Comparison of ENCODE assay signal across 8 cellular contexts in genomic region chr6:37695857-37696219, GRCh38. TPM values are rescaled to one million over a fixed set of nuclear protein-coding genes. Genes with fewer than 3 reads are reported as not detected.
DNase-seq lines count a peak whose midpoint lies in the region; ATAC-seq and TF ChIP-seq lines count a peak whose summit lies in the region.

No MANE protein-coding gene starts in this region.

- no peak overlapping the region for H2BK12ac ChIP-seq in mesenchymal stem cell (ENCODE audit: low read length in 2 of 2)

- H3K18ac ChIP-seq in mesenchymal stem cell (ENCODE audit: low read depth in 1 of 2, low read length in 2 of 2): no peak overlapping the region

- no peak overlapping the region for H4K91ac ChIP-seq in mesenchymal stem cell (ENCODE audit: low read length)

- in situ Hi-C loops in astrocyte of the cerebellum (cut with HindIII; ENCODE audit: low sequenced_read_pairs): no loop called here

- no peak overlapping the region for H2BK15ac ChIP-seq in mesenchymal stem cell (ENCODE audit: low read depth, poor library complexity, severe bottlenecking)

- peak overlapping the region in 1 of 2 experiments; percentile 72 for H3K14ac ChIP-seq in mesenchymal stem cell (ENCODE audit: low read length in 2 of 2)

- peak overlapping the region in 1 of 2 experiments; percentile 96 for H3K23ac ChIP-seq in mesenchymal stem cell (ENCODE audit: low read length in 2 of 2)

- H3K9me3 ChIP-seq in heart left ventricle (no peaks in the 10 kb centered on the region), mesenchymal stem cell (ENCODE audit: control insufficient read depth, low read length) (no peaks in the 10 kb centered on the region), upper lobe of left lung (no peaks in the 10 kb centered on the region)

- no peak overlapping the region for H2AK5ac ChIP-seq in mesenchymal stem cell (ENCODE audit: low read length, severe bottlenecking)

- intact Hi-C loops in heart left ventricle (cut with DNase I) (loop anchor here in 6 of 10 donors (10.0 kb wide), 4 partner anchors 131 to 799 kb away; no protein-coding TSS in a partner anchor), left ventricle myocardium superior (cut with micrococcal nuclease) (loop anchor here (10.0 kb wide), 1 partner anchor 371 kb away; no protein-coding TSS in a partner anchor), left colon (cut with DNase I, micrococcal nuclease) (no loop called here)

- H3K4me3 ChIP-seq in heart left ventricle (peak overlapping the region; percentile 59 to 84 (median 70)), astrocyte of the cerebellum (ENCODE audit: low read depth, low read length) (peak overlapping the region; percentile 62), mesenchymal stem cell (ENCODE audit: insufficient read depth in 1 of 2, low read depth in 1 of 2, low read length in 2 of 2) (peak overlapping the region; percentile 67 to 87), upper lobe of left lung (peak overlapping the region in 3 of 4 donors; percentile 64 to 73 (median 72))

- no peak for TF ChIP-seq CTCF in heart left ventricle (IDR thresholded peaks at IDR 0.05)
- TF ChIP-seq CTCF in astrocyte of the cerebellum (IDR thresholded peaks at IDR 0.05; ENCODE audit: low read depth, low read length, missing control alignments): no peak
- no peak for TF ChIP-seq CTCF in upper lobe of left lung (IDR thresholded peaks at IDR 0.05)

- H3K4me1 ChIP-seq in heart left ventricle: peaks cover 6 to 41% (median 21%) of the 10 kb centered on the region in 12 donors
- H3K4me1 ChIP-seq in mesenchymal stem cell (ENCODE audit: control insufficient read depth, insufficient read depth, low read depth, low read length): peaks cover 30% of the 10 kb centered on the region
- peaks cover 25 to 45% (median 31%) of the 10 kb centered on the region in 4 donors for H3K4me1 ChIP-seq in upper lobe of left lung

- H4K8ac ChIP-seq in mesenchymal stem cell (ENCODE audit: low read length): no peak overlapping the region

- no peak for ATAC-seq in heart left ventricle
- no peak for ATAC-seq in left ventricle myocardium superior
- ATAC-seq in upper lobe of left lung (ENCODE audit: low FRiP score in 2 of 2): no peak
- ATAC-seq in left colon: no peak
- ATAC-seq in GM21717 (IDR thresholded peaks at IDR 0.05; ENCODE audit: unreplicated experiment): no peak

- no peak overlapping the region for H3K4ac ChIP-seq in mesenchymal stem cell (ENCODE audit: low read depth in 1 of 2, low read length in 2 of 2)

- no peak overlapping the region for H2BK5ac ChIP-seq in mesenchymal stem cell (ENCODE audit: low read depth, low read length, poor library complexity, severe bottlenecking)

- no peaks in the 10 kb centered on the region for H3K36me3 ChIP-seq in heart left ventricle
- H3K36me3 ChIP-seq in mesenchymal stem cell (ENCODE audit: control insufficient read depth in 1 of 2, insufficient read depth in 2 of 2, low read depth in 1 of 2, low read length in 2 of 2): peaks cover 0 to 6% of the 10 kb centered on the region in 2 experiments
- H3K36me3 ChIP-seq in upper lobe of left lung: no peaks in the 10 kb centered on the region

- no peak overlapping the region for H2BK120ac ChIP-seq in mesenchymal stem cell (ENCODE audit: low read depth, low read length)

- peak overlapping the region; percentile 89 for H3K9ac ChIP-seq in mesenchymal stem cell (ENCODE audit: low read length)

- H3K27me3 ChIP-seq in heart left ventricle (peaks cover 0 to 64% (median 23%) of the 10 kb centered on the region in 9 donors), mesenchymal stem cell (ENCODE audit: control insufficient read depth in 1 of 2, insufficient read depth in 1 of 2, low read length in 2 of 2) (peaks cover 6 to 50% of the 10 kb centered on the region in 2 experiments), upper lobe of left lung (peaks cover 0 to 30% (median 16%) of the 10 kb centered on the region in 4 donors)

- peak overlapping the region; percentile 99 for H3K4me2 ChIP-seq in mesenchymal stem cell (ENCODE audit: low read length, poor library complexity, severe bottlenecking)

- no peak overlapping the region for H3K27ac ChIP-seq in heart left ventricle
- H3K27ac ChIP-seq in mesenchymal stem cell (ENCODE audit: low read length, poor library complexity, severe bottlenecking): no peak overlapping the region
- H3K27ac ChIP-seq in upper lobe of left lung: no peak overlapping the region

- WGBS in heart left ventricle, 4 donors: 3 to 9% (median 5%) methylated on average over 19 of the region's 19 CpGs
- whole genome bisulfite sequencing in mesenchymal stem cell: 5% methylated on average over 18 of the region's 19 CpGs
- 4 to 8% methylated on average over 16 to 18 of the region's 19 CpGs for WGBS in upper lobe of left lung, 2 donors

- TF ChIP-seq EP300 in upper lobe of left lung (IDR thresholded peaks at IDR 0.05): no peak

- no peak for DNase-seq in heart left ventricle
- no peak for DNase-seq in left ventricle myocardium superior
- DNase-seq in astrocyte of the cerebellum (ENCODE audit: low read depth): no peak
- DNase-seq in mesenchymal stem cell: peak; percentile 67
- no peak for DNase-seq in upper lobe of left lung
- DNase-seq in left colon: no peak
- no peak for DNase-seq in cerebellar cortex (ENCODE audit: low spot score)

- TF ChIP-seq POLR2A in heart left ventricle (IDR thresholded peaks at IDR 0.05): no peak
- no peak for TF ChIP-seq POLR2A in upper lobe of left lung (IDR thresholded peaks at IDR 0.05)

- H2AFZ ChIP-seq in mesenchymal stem cell (ENCODE audit: low read depth, low read length): no peak overlapping the region

- peaks cover 27% of the 10 kb centered on the region for H3K79me1 ChIP-seq in mesenchymal stem cell (replicated peaks; ENCODE audit: low read length, poor library complexity, severe bottlenecking)

RNA-seq across cellular contexts. Expression of gene MDGA1, which starts 1.8 kb away (rescaled TPM):
- total RNA-seq in heart left ventricle (1 to 10 TPM; 1.1 to 4.9 (median 2.0) TPM), left ventricle myocardium superior (11.1 TPM), upper lobe of left lung (10 to 100 TPM in 2 of 6 donors, 1 to 10 TPM in 4; 3.1 to 19.6 (median 5.8) TPM), left colon (1 to 10 TPM in 1 of 2 donors, under 1 TPM in 1; 0.84 to 3.1 TPM)
- 1 to 10 TPM in 1 of 2 donors, under 1 TPM in 1; 0.29 to 1.8 TPM for polyA plus RNA-seq in heart left ventricle
- polyA plus RNA-seq in mesenchymal stem cell (2013, experiment 1 of 2): 2.1 TPM
- polyA plus RNA-seq in mesenchymal stem cell (2013, experiment 2 of 2): 1.8 TPM

Comparison
In these comparisons a context has a peak if more than half of its experiments do, and no peak if none do; other contexts are left out.
1. intact Hi-C loops: an anchor here in heart left ventricle (10.0 kb wide) and left ventricle myocardium superior (10.0 kb wide); none called in left colon.